Comparison of ENCODE assay signal across 22 cellular contexts in the genomic region with DNA sequence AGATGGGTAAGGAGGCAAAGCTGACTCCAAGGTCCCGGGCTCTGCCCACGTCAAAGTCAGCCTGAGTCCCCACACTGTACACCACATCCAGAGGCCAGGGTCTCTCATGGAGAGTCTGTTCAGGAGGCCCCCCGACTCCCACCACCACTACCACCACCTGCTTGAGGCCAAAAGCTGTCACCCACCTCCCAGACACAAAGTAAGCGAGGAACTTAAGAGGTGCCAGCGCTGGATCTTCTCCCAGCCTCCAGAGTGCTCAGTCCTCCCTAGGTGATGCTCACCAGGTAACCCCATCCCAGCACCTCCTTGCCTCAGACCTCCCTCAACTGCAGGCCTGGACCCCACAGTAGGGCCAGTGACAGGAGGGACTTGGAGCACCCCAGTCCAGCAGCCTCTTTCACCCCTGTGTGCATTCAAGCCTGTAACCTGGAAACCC. TPM values are rescaled to one million over a fixed set of nuclear protein-coding genes. Genes with fewer than 3 reads are reported as not detected.
A peak's percentile ranks its signal among the peaks of the same experiment; 100 is the strongest.
DNase-seq lines count a peak whose midpoint lies in the region; ATAC-seq and TF ChIP-seq lines count a peak whose summit lies in the region.
"Had no signal": no experiment of that assay in that cellular context is flagged by ENCODE, and none has a peak within 500 bp of the region (broad histone marks: within the 10 kb centered on the region; RNA-seq: fewer than 3 reads in every experiment).

No MANE protein-coding gene starts in this region.

- H3K27ac ChIP-seq in upper lobe of right lung (no peak overlapping the region), esophagus muscularis mucosa (replicated peaks in 1 of 4) (no peak overlapping the region)
- H3K27ac ChIP-seq: BLaER1 treated with 17β-estradiol and CSF1 and Interleukin-3, amounts not matched to agents 10 nM and 100 nM; Peyer's patch; SJCRH30 had no signal

- TF ChIP-seq POLR2A in esophagus muscularis mucosa (IDR thresholded peaks at IDR 0.05; ENCODE audit: low read depth) = no peak

- no peak overlapping the region for H3K4me3 Mint-ChIP-seq in endothelial cell (ENCODE audit: unreplicated experiment)
- H3K4me3 Mint-ChIP-seq: CD8-positive, alpha-beta memory T cell; HFFc6 had no signal

- no peak overlapping the region for H3K27ac Mint-ChIP-seq in endothelial cell (ENCODE audit: unreplicated experiment)
- H3K27ac Mint-ChIP-seq: HFFc6 had no signal

- no peak overlapping the region for H3K4me3 ChIP-seq in endocrine pancreas (ENCODE audit: control insufficient read depth, insufficient read depth, low read length)
- no peak overlapping the region for H3K4me3 ChIP-seq in mucosa of stomach (ENCODE audit: low read length)
- no peak overlapping the region for H3K4me3 ChIP-seq in upper lobe of right lung
- H3K4me3 ChIP-seq in esophagus muscularis mucosa = no peak overlapping the region
- H3K4me3 ChIP-seq: BLaER1 treated with 17β-estradiol and CSF1 and Interleukin-3, amounts not matched to agents 10 nM and 100 nM; Peyer's patch; SJCRH30 had no signal

- no peak for ATAC-seq in upper lobe of right lung

- TF ChIP-seq EP300 in esophagus muscularis mucosa (IDR thresholded peaks at IDR 0.05) = no peak

- H3K9me3 ChIP-seq in endocrine pancreas (ENCODE audit: control insufficient read depth, low read length) (no peaks in the 10 kb centered on the region), mucosa of stomach (ENCODE audit: control insufficient read depth, low read length) (no peaks in the 10 kb centered on the region), upper lobe of right lung (no peaks in the 10 kb centered on the region), esophagus muscularis mucosa (no peaks in the 10 kb centered on the region)
- H3K9me3 ChIP-seq: BLaER1 treated with 17β-estradiol and CSF1 and Interleukin-3, amounts not matched to agents 10 nM and 100 nM; Peyer's patch; SJCRH30 had no signal

- DNase-seq in H4 (ENCODE audit: low spot score) = peak; percentile 12
- DNase-seq in upper lobe of right lung = peak; percentile 30
- no peak for DNase-seq in activated CD8-positive, alpha-beta memory T cell treated with anti-CD3 and anti-CD28 coated beads, Interleukin-2, amount 50 U/mL, for 48 hours
- DNase-seq in esophagus muscularis mucosa (ENCODE audit: extremely low spot score) = no peak
- DNase-seq in endothelial cell (ENCODE audit: low spot score) = no peak
- DNase-seq: ACHN; CD8-positive, alpha-beta memory T cell; EL; GF-D8; HFFc6; KG1; NCI-H1105; NCI-H1694; NCI-H2081 treated with DMSO at 0.1 percent for 48 hours; NCI-H2171 treated with DMSO at 0.1 percent for 48 hours; NCI-H526; SJCRH30 had no signal

- peak overlapping the region; percentile 67 for H3K9ac ChIP-seq in endocrine pancreas (ENCODE audit: control insufficient read depth, insufficient read depth, low read length)
- peak overlapping the region; percentile 36 for H3K9ac ChIP-seq in mucosa of stomach (ENCODE audit: low read length)

- no peaks in the 10 kb centered on the region for H3K36me3 ChIP-seq in endocrine pancreas (ENCODE audit: control insufficient read depth, insufficient read depth, low read length)
- no peaks in the 10 kb centered on the region for H3K36me3 ChIP-seq in mucosa of stomach (ENCODE audit: control insufficient read depth, insufficient read depth, low read length)
- H3K36me3 ChIP-seq in upper lobe of right lung = no peaks in the 10 kb centered on the region
- no peaks in the 10 kb centered on the region for H3K36me3 ChIP-seq in esophagus muscularis mucosa
- H3K36me3 ChIP-seq: BLaER1 treated with 17β-estradiol and CSF1 and Interleukin-3, amounts not matched to agents 10 nM and 100 nM; Peyer's patch; SJCRH30 had no signal

- H3K4me1 ChIP-seq in endocrine pancreas (ENCODE audit: control insufficient read depth, insufficient read depth, low read length) (no peaks in the 10 kb centered on the region), mucosa of stomach (ENCODE audit: control insufficient read depth, insufficient read depth, low read length) (peaks cover 38% of the 10 kb centered on the region), upper lobe of right lung (no peaks in the 10 kb centered on the region), esophagus muscularis mucosa (peaks cover 0 to 3% (median 0%) of the 10 kb centered on the region in 4 donors)
- H3K4me1 ChIP-seq: SJCRH30 had no signal

- TF ChIP-seq CTCF in upper lobe of right lung (IDR thresholded peaks at IDR 0.05) (no peak), esophagus muscularis mucosa (IDR thresholded peaks at IDR 0.05) (no peak), endothelial cell (IDR thresholded peaks at IDR 0.05; ENCODE audit: unreplicated experiment) (no peak)

- peaks cover 13% of the 10 kb centered on the region for H3K27me3 Mint-ChIP-seq in endothelial cell (ENCODE audit: unreplicated experiment)

- no peaks in the 10 kb centered on the region for H3K36me3 Mint-ChIP-seq in endothelial cell (ENCODE audit: low read depth, unreplicated experiment)

- intact Hi-C loops in upper lobe of right lung (cut with DNase I) = no loop called here
- intact Hi-C loops in esophagus muscularis mucosa (cut with DNase I) = no loop called here

- 92% methylated on average over 4 of the region's 5 CpGs for WGBS in esophagus muscularis mucosa

- H3K4me1 Mint-ChIP-seq in endothelial cell (ENCODE audit: unreplicated experiment) = no peaks in the 10 kb centered on the region
- H3K4me1 Mint-ChIP-seq: CD8-positive, alpha-beta memory T cell had no signal

- H3K27me3 ChIP-seq in endocrine pancreas (ENCODE audit: control insufficient read depth, insufficient read depth, low read length) (no peaks in the 10 kb centered on the region), mucosa of stomach (ENCODE audit: control insufficient read depth, insufficient read depth, low read length) (no peaks in the 10 kb centered on the region), upper lobe of right lung (no peaks in the 10 kb centered on the region), esophagus muscularis mucosa (no peaks in the 10 kb centered on the region)
- H3K27me3 ChIP-seq: BLaER1 treated with 17β-estradiol and CSF1 and Interleukin-3, amounts not matched to agents 10 nM and 100 nM; Peyer's patch had no signal

- H3K9me3 Mint-ChIP-seq in endothelial cell (ENCODE audit: unreplicated experiment) = no peaks in the 10 kb centered on the region
- H3K9me3 Mint-ChIP-seq: CD8-positive, alpha-beta memory T cell; HFFc6 had no signal

RNA-seq across cellular contexts. Expression of a gene that starts 0.5 kb away (rescaled TPM):
- 0.10 TPM in 1 of 2 replicates, not detected in the other for total RNA-seq in H4 (2014; rRNA removed; shearing (Covaris generic))
- total RNA-seq in upper lobe of right lung = 0.17 TPM
- under 1 TPM in 2 of 4 donors, not detected in 2; 0.17 to 0.57 TPM for total RNA-seq in esophagus muscularis mucosa
- not detected for total RNA-seq in endothelial cell (ENCODE audit: unreplicated experiment)
- total RNA-seq: CD8-positive, alpha-beta memory T cell; H7; HFFc6; SJCRH30 had no signal

RNA-seq across cellular contexts. Expression of a gene that starts 33.1 kb away (rescaled TPM):
- 166 and 182 TPM in 2 replicates for total RNA-seq in H4 (2014; rRNA removed; shearing (Covaris generic))
- total RNA-seq in upper lobe of right lung (53.5 TPM), esophagus muscularis mucosa (10 to 100 TPM; 35.3 to 54.2 (median 49.4) TPM), endothelial cell (ENCODE audit: unreplicated experiment) (71.6 TPM)

RNA-seq across cellular contexts. Expression of a gene that starts 41.4 kb away (rescaled TPM):
- total RNA-seq in H4 (2014; rRNA removed; shearing (Covaris generic)) = 289 and 353 TPM in 2 replicates
- total RNA-seq in upper lobe of right lung (78.3 TPM), esophagus muscularis mucosa (100 to 1,000 TPM in 2 of 4 donors, 10 to 100 TPM in 2; 82.3 to 154 (median 116) TPM), endothelial cell (ENCODE audit: unreplicated experiment) (79.4 TPM)

RNA-seq across cellular contexts. Expression of a gene that starts 50.2 kb away (rescaled TPM):
- 81.1 and 99.4 TPM in 2 replicates for total RNA-seq in H4 (2014; rRNA removed; shearing (Covaris generic))
- total RNA-seq in upper lobe of right lung (91.0 TPM), esophagus muscularis mucosa (10 to 100 TPM; 44.9 to 92.4 (median 73.0) TPM), endothelial cell (ENCODE audit: unreplicated experiment) (97.5 TPM)

Comparison
In these comparisons a context has a peak if more than half of its experiments do, and no peak if none do; other contexts are left out.
1. DNase-seq: peak in H4 (single experiment) and upper lobe of right lung (single experiment); none in activated CD8-positive, alpha-beta memory T cell treated with anti-CD3 and anti-CD28 coated beads, Interleukin-2, amount 50 U/mL, for 48 hours (single experiment), esophagus muscularis mucosa (single experiment) and endothelial cell (single experiment).